19 cellular contexts compared by ENCODE assay signal in genomic region chr13:109395014-109395413, GRCh38.
A peak's percentile ranks its signal among the peaks of the same experiment; 100 is the strongest.
DNase-seq lines count a peak whose midpoint lies in the region; ATAC-seq, FAIRE-seq and TF ChIP-seq lines count a peak whose summit lies in the region.
"Had no signal": no experiment of that assay in that cellular context is flagged by ENCODE, and none has a peak within 500 bp of the region (broad histone marks: within the 10 kb centered on the region; RNA-seq: fewer than 3 reads in every experiment).

No MANE protein-coding gene starts in this region.

- in situ Hi-C loops in GM12878 (cut with MboI): no loop called here
- in situ Hi-C loops in GM13977 (cut with MboI; ENCODE audit: low pct_unique_long_range_greater_than_20kb, low sequenced_read_pairs, unreplicated experiment): no loop called here

- no peak overlapping the region for H3K4me2 ChIP-seq in SK-N-SH
- no peak overlapping the region for H3K4me2 ChIP-seq in GM12878 (ENCODE audit: control insufficient read depth, insufficient read depth)
- H3K4me2 ChIP-seq: A549; BLaER1 treated with 17β-estradiol and CSF1 and Interleukin-3, amounts not matched to agents 10 nM and 100 nM had no signal

- H3K36me3 ChIP-seq in SK-N-SH (replicated peaks in 1 of 2; ENCODE audit: control insufficient read depth in 1 of 2, insufficient read depth in 2 of 2, low read length in 1 of 2) (no peaks in the 10 kb centered on the region), GM12878 (ENCODE audit: control insufficient read depth in 2 of 2, insufficient read depth in 2 of 2, low read length in 1 of 2) (no peaks in the 10 kb centered on the region), neutrophil (no peaks in the 10 kb centered on the region)
- H3K36me3 ChIP-seq: BLaER1 treated with 17β-estradiol and CSF1 and Interleukin-3, amounts not matched to agents 10 nM and 100 nM had no signal

- no peak for TF ChIP-seq POLR2A in GM12878 (IDR thresholded peaks at IDR 0.05; ENCODE audit: low read depth, low read length)

- RAD21 ChIA-PET in GM12878 (lab: Charles Lee; ENCODE audit: unreplicated experiment): no interaction called here

- H4K20me1 ChIP-seq in SK-N-SH (ENCODE audit: insufficient read depth): no peaks in the 10 kb centered on the region
- no peaks in the 10 kb centered on the region for H4K20me1 ChIP-seq in GM12878 (ENCODE audit: control insufficient read depth, insufficient read depth)
- H4K20me1 ChIP-seq: BLaER1 treated with 17β-estradiol and CSF1 and Interleukin-3, amounts not matched to agents 10 nM and 100 nM had no signal

- CTCF ChIA-PET in SK-N-SH (lab: Yijun Ruan, JAX) (no interaction called here), GM12878 (lab: Yijun Ruan, JAX) (no interaction called here)

- SMC1A ChIA-PET in GM12878 (lab: Charles Lee; ENCODE audit: uncharacterized antibody, unreplicated experiment): no interaction called here

- TF ChIP-seq EP300 in SK-N-SH (IDR thresholded peaks at IDR 0.05; ENCODE audit: borderline replicate concordance in 1 of 2, low read depth in 1 of 2, low read length in 1 of 2) (peak in 1 of 2 experiments; percentile 53; a peak in 1 of 4 replicates), GM12878 (IDR thresholded peaks at IDR 0.05; ENCODE audit: borderline replicate concordance in 1 of 2, control insufficient read depth in 1 of 2, low read depth in 2 of 2, low read length in 2 of 2) (no peak)

- no peak for FAIRE-seq in GM12878 (lab: Jason Lieb, UNC)
- FAIRE-seq: A549, D721Med, G401.6, GM19239 had no signal

- no peak for TF ChIP-seq RAD21 in SK-N-SH (IDR thresholded peaks at IDR 0.05; ENCODE audit: low read length)
- TF ChIP-seq RAD21 in GM12878 (IDR thresholded peaks at IDR 0.05; ENCODE audit: insufficient read depth, low read depth, low read length): no peak

- no peaks in the 10 kb centered on the region for H3F3A ChIP-seq in SK-N-SH (replicated peaks; ENCODE audit: insufficient read depth)

- H3K4me3 ChIP-seq in SK-N-SH (ENCODE audit: low read depth in 2 of 2, low read length in 1 of 2) (no peak overlapping the region), GM12878 (no peak overlapping the region), neutrophil (ENCODE audit: low read depth in 1 of 2, low read length in 1 of 2) (no peak overlapping the region)
- H3K4me3 ChIP-seq: A549; BLaER1 treated with 17β-estradiol and CSF1 and Interleukin-3, amounts not matched to agents 10 nM and 100 nM had no signal

- DNase-seq in SK-N-SH (no peak), GM12878 (ENCODE audit: low read depth, low spot score) (no peak), GM13977 (ENCODE audit: low spot score) (no peak)
- DNase-seq: AML-193; Caco-2; Calu3; CD4-positive, alpha-beta T cell; CD8-positive, alpha-beta T cell; DMS79 treated with DMSO at 0.1 percent for 48 hours; GF-D8 had no signal

- WGBS in SK-N-SH (ENCODE audit: low lambda C conversion rate): 45% methylated on average over 5 of the region's 5 CpGs
- 52% methylated on average over 5 of the region's 5 CpGs for WGBS in GM12878 (ENCODE audit: insufficient coverage, insufficient replicate concordance, low lambda C conversion rate, missing lambda C conversion rate)

- H3K4me1 ChIP-seq in SK-N-SH (ENCODE audit: control insufficient read depth in 1 of 2, insufficient read depth in 2 of 2, low read depth in 1 of 2, low read length in 1 of 2) (peaks cover 0 to 16% of the 10 kb centered on the region in 2 experiments; a peak in 2 of 4 replicates), GM12878 (ENCODE audit: control insufficient read depth, insufficient read depth, low read length) (no peaks in the 10 kb centered on the region), neutrophil (ENCODE audit: control insufficient read depth in 1 of 2, insufficient read depth in 1 of 2, low read depth in 1 of 2, low read length in 1 of 2) (peaks cover 78 to 96% of the 10 kb centered on the region in 2 experiments)
- H3K4me1 ChIP-seq: A549; BLaER1 treated with 17β-estradiol and CSF1 and Interleukin-3, amounts not matched to agents 10 nM and 100 nM; Caco-2 had no signal

- no TSS peak for BruUV-seq in GM12878 (replicated peaks; lab: Mats Ljungman, UMichigan)

- H3K27me3 ChIP-seq in SK-N-SH (ENCODE audit: insufficient read depth) (no peaks in the 10 kb centered on the region), GM12878 (replicated peaks in 1 of 2; ENCODE audit: control insufficient read depth in 2 of 2, insufficient read depth in 2 of 2, low read length in 1 of 2) (no peaks in the 10 kb centered on the region), neutrophil (no peaks in the 10 kb centered on the region)
- H3K27me3 ChIP-seq: BLaER1 treated with 17β-estradiol and CSF1 and Interleukin-3, amounts not matched to agents 10 nM and 100 nM had no signal

- H3K27ac ChIP-seq in SK-N-SH (ENCODE audit: low read depth in 2 of 2, low read length in 1 of 2) (peak overlapping the region in 1 of 2 experiments; percentile 70; a peak in 2 of 4 replicates), GM12878 (ENCODE audit: control insufficient read depth, insufficient read depth) (no peak overlapping the region), neutrophil (peak overlapping the region; percentile 87)
- H3K27ac ChIP-seq: 22Rv1; A549; BLaER1 treated with 17β-estradiol and CSF1 and Interleukin-3, amounts not matched to agents 10 nM and 100 nM; C4-2B had no signal

- H3K9me3 ChIP-seq in SK-N-SH (no peaks in the 10 kb centered on the region), GM12878 (replicated peaks; ENCODE audit: control insufficient read depth, insufficient read depth, low read length) (no peaks in the 10 kb centered on the region), neutrophil (no peaks in the 10 kb centered on the region)
- H3K9me3 ChIP-seq: A549, Caco-2 had no signal

- TF ChIP-seq CTCF in SK-N-SH (IDR thresholded peaks at IDR 0.05) (no peak), GM12878 (IDR thresholded peaks at IDR 0.05 in 2 of 3, conservative IDR thresholded peaks at IDR 0.05 in 1 of 3; ENCODE audit: control insufficient read depth in 2 of 3, extremely low read depth in 1 of 3, insufficient read depth in 1 of 3, low read depth in 3 of 3, low read length in 3 of 3) (no peak), neutrophil (IDR thresholded peaks at IDR 0.05) (no peak), GM13977 (IDR thresholded peaks at IDR 0.05; ENCODE audit: extremely low read depth, insufficient read depth, missing control alignments) (no peak)

- H2AFZ ChIP-seq in SK-N-SH (ENCODE audit: low read depth): no peak overlapping the region
- H2AFZ ChIP-seq in GM12878 (ENCODE audit: control insufficient read depth, low read depth, low read length): no peak overlapping the region

- no peaks in the 10 kb centered on the region for H3K9me2 ChIP-seq in SK-N-SH

- no peaks in the 10 kb centered on the region for H3K79me2 ChIP-seq in SK-N-SH (ENCODE audit: insufficient read depth)
- H3K79me2 ChIP-seq in GM12878 (ENCODE audit: control insufficient read depth, insufficient read depth, low read length): no peaks in the 10 kb centered on the region

- no peak for ATAC-seq in SK-N-SH treated with all-trans-retinoic acid at 6 μM for 48 hours
- no peak for ATAC-seq in GM12878
- ATAC-seq: A549; CD8-positive, alpha-beta T cell had no signal

- intact Hi-C loops in GM12878 (cut with micrococcal nuclease; ENCODE audit: unreplicated experiment): no loop called here

- POLR2A ChIA-PET in SK-N-SH (lab: Yijun Ruan, JAX): no interaction called here
- POLR2A ChIA-PET in GM12878 (lab: Charles Lee): no interaction called here

- H3K9ac ChIP-seq in SK-N-SH: no peak overlapping the region
- no peak overlapping the region for H3K9ac ChIP-seq in GM12878 (ENCODE audit: control insufficient read depth, insufficient read depth, low read length)
- H3K9ac ChIP-seq: BLaER1 treated with 17β-estradiol and CSF1 and Interleukin-3, amounts not matched to agents 10 nM and 100 nM had no signal

TF ChIP-seq in SK-N-SH, 30 proteins besides CTCF, POLR2A, EP300 and RAD21:
- TF ChIP-seq MXI1 (IDR thresholded peaks at IDR 0.05; ENCODE audit: low read depth, low read length): 0 out of 2 replicates have a peak, but pooled peaks have one; percentile 27
- peak; percentile 75 for TF ChIP-seq GATA2 (CRISPR knock-in tag; IDR thresholded peaks at IDR 0.05)
- 0 out of 2 replicates have a peak, but pooled peaks have one; percentile 17 for TF ChIP-seq RCOR1 (IDR thresholded peaks at IDR 0.05; ENCODE audit: low read length)
- TF ChIP-seq RFX5 (IDR thresholded peaks at IDR 0.05; ENCODE audit: low read length): no peak

TF ChIP-seq in SK-N-SH treated with all-trans-retinoic acid at 6 μM for 48 hours, 23 proteins besides CTCF, POLR2A, EP300 and RAD21 (continues in another document):
- TF ChIP-seq ISL1 (CRISPR knock-in tag; IDR thresholded peaks at IDR 0.05) (no peak), ZFP3 (CRISPR knock-in tag; IDR thresholded peaks at IDR 0.05) (no peak), ZNF565 (CRISPR knock-in tag; conservative IDR thresholded peaks at IDR 0.05; ENCODE audit: low read depth) (no peak), SNAI2 (CRISPR knock-in tag; IDR thresholded peaks at IDR 0.05) (no peak)

TF ChIP-seq in GM12878, 131 proteins besides CTCF, POLR2A, EP300 and RAD21:
- no peak for TF ChIP-seq CHD1 (IDR thresholded peaks at IDR 0.05; ENCODE audit: low read depth, low read length)
- TF ChIP-seq BCL3 (IDR thresholded peaks at IDR 0.05; ENCODE audit: borderline replicate concordance, insufficient read depth, low read depth, low read length, poor library complexity, severe bottlenecking): peak; percentile 75
TF ChIP-seq in GM12878: peak in this region for 1.

Comparison
In these comparisons a context has a peak if more than half of its experiments do, and no peak if none do; other contexts are left out.
1. Of the 26 proteins assayed by ChIP-seq in both GM12878 and SK-N-SH: peak only in GM12878: none; only in SK-N-SH: MXI1 and RCOR1; in both: none; in neither: 23; mixed calls (peak in some experiments, not most) for 1.